ENCODE assay signal across 8 cellular contexts in the genomic region with DNA sequence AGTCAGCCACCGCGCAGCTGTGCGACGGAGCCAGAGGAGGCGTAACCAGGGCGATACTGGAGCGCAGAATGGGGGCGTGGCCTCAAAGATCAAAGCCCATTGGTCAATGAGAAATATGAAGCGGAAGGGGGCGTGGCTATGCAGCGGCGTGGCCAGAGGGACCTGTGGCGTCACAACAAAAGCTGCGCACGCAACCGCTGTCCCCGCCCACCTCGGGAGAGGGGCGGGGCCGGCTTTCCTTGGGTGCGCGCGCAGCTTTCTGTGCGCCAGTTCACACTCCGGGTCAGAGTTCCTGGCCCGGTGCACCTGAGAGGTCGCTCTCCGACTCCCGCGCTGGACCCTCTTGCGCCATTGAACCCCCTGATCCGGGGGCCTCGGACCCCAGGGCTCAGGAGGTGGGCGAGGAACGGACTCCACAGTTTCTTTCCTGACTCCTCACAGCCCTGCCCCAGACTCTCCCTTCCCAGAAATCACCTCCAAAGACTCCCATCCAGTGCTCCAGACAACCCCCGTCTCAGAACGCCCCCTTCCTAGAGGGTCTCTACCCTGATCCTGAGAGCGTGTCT. TPM values are rescaled to one million over a fixed set of nuclear protein-coding genes. Genes with fewer than 3 reads are reported as not detected.
DNase-seq lines count a peak whose midpoint lies in the region; ATAC-seq and TF ChIP-seq lines count a peak whose summit lies in the region.

A gene (plus strand): TSS at position 269 of the 566 bp plus-strand sequence.

- intact Hi-C loops in mucosa of descending colon (cut with DNase I, micrococcal nuclease), result no loop called here

- TF ChIP-seq EP300 in Ishikawa (IDR thresholded peaks at IDR 0.05; ENCODE audit: borderline replicate concordance), result no peak

- H3K9me3 ChIP-seq in mucosa of descending colon, result no peaks in the 10 kb centered on the region

- no peak for TF ChIP-seq RAD21 in Ishikawa (IDR thresholded peaks at IDR 0.05; ENCODE audit: low read depth)

- DNase-seq in DMS153 treated with DMSO at 0.1 percent for 48 hours (lab: John Stamatoyannopoulos, UW; ENCODE audit: unreplicated experiment), result peak; percentile 99
- DNase-seq in OCI-M2 (lab: John Stamatoyannopoulos, UW; ENCODE audit: unreplicated experiment), result peak; percentile 96
- peak; percentile 100 for DNase-seq in activated T-cell treated with anti-CD3 and anti-CD28 coated beads for 4 hours
- DNase-seq in epithelial cell of esophagus (ENCODE audit: low read depth), result peak; percentile 99
- peak; percentile 99 to 100 (median 99) for DNase-seq in mucosa of descending colon
- DNase-seq in stimulated activated CD8-positive, alpha-beta memory T cell treated with anti-CD3 and anti-CD28 coated beads, Interleukin-4, amount 100 ng/mL, for 1 hour (ENCODE audit: low read depth in 2 of 2, low spot score in 1 of 2), result peak; percentile 100

- peak; percentile 93 for ATAC-seq in GM21619 (IDR thresholded peaks at IDR 0.05; ENCODE audit: unreplicated experiment)
- ATAC-seq in mucosa of descending colon, result peak; percentile 97

- H3K4me3 ChIP-seq in epithelial cell of esophagus (ENCODE audit: low read length) (peak within 1 kb of the TSS; percentile 93), mucosa of descending colon (peak within 1 kb of the TSS; percentile 58)

- no peak for TF ChIP-seq CTCF in epithelial cell of esophagus (IDR thresholded peaks at IDR 0.05; ENCODE audit: insufficient read depth, low read depth, low read length, missing control alignments)
- TF ChIP-seq CTCF in mucosa of descending colon (IDR thresholded peaks at IDR 0.05), result peak; percentile 45

- peaks cover 19% of the 10 kb centered on the region for H3K4me1 ChIP-seq in mucosa of descending colon (ENCODE audit: low read depth)

- H3K36me3 ChIP-seq in mucosa of descending colon (ENCODE audit: low read depth), result peaks cover 7% of the 10 kb centered on the region

TF ChIP-seq in Ishikawa, 13 proteins besides CTCF, POLR2A, EP300 and RAD21:
- TF ChIP-seq ZBTB7A (IDR thresholded peaks at IDR 0.05; ENCODE audit: low read depth) (no peak), NFIC (IDR thresholded peaks at IDR 0.05) (peak; percentile 36; the same call in 1 of the 2 replicates), TCF12 (IDR thresholded peaks at IDR 0.05; ENCODE audit: low read depth) (0 out of 2 replicates have a peak, but pooled peaks have one; percentile 11), TAF1 (IDR thresholded peaks at IDR 0.05; ENCODE audit: low read depth) (peak; percentile 90), CEBPB (IDR thresholded peaks at IDR 0.05) (peak; percentile 39; the same call in 1 of the 2 replicates), CREB1 (IDR thresholded peaks at IDR 0.05; ENCODE audit: low read depth) (peak; percentile 46; the same call in 1 of the 2 replicates), TEAD4 (IDR thresholded peaks at IDR 0.05) (no peak), YY1 (IDR thresholded peaks at IDR 0.05; ENCODE audit: low read depth) (no peak), FOXM1 (IDR thresholded peaks at IDR 0.05; ENCODE audit: borderline replicate concordance, low read depth) (no peak)
- TF ChIP-seq, protein P1, sequence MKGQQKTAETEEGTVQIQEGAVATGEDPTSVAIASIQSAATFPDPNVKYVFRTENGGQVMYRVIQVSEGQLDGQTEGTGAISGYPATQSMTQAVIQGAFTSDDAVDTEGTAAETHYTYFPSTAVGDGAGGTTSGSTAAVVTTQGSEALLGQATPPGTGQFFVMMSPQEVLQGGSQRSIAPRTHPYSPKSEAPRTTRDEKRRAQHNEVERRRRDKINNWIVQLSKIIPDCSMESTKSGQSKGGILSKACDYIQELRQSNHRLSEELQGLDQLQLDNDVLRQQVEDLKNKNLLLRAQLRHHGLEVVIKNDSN (IDR thresholded peaks at IDR 0.05), result peak; percentile 51
- TF ChIP-seq, protein P2, sequence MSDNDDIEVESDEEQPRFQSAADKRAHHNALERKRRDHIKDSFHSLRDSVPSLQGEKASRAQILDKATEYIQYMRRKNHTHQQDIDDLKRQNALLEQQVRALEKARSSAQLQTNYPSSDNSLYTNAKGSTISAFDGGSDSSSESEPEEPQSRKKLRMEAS (IDR thresholded peaks at IDR 0.05), result peak; percentile 8; the same call in 1 of the 2 replicates

RNA-seq across cellular contexts. Expression of the gene that starts here (rescaled TPM):
- total RNA-seq in mucosa of descending colon, result 10 to 100 TPM; 10.6 to 13.8 (median 11.5) TPM

Comparison
In these comparisons a context has a peak if more than half of its experiments do, and no peak if none do; other contexts are left out.
1. Peak in every context shown above with its lines: DNase-seq, ATAC-seq and H3K4me3 ChIP-seq.